ENCODE assay signal across 8 cellular contexts in genomic region chr9:26856413-26857032, GRCh38. TPM values are rescaled to one million over a fixed set of nuclear protein-coding genes. Genes with fewer than 3 reads are reported as not detected.
DNase-seq lines count a peak whose midpoint lies in the region; ATAC-seq and TF ChIP-seq lines count a peak whose summit lies in the region.

No MANE protein-coding gene starts in this region.

- no peak for TF ChIP-seq EP300 in stomach (IDR thresholded peaks at IDR 0.05)

- H3K36me3 Mint-ChIP-seq in activated CD8-positive, alpha-beta T cell treated with anti-CD3 and anti-CD28 coated beads, Interleukin-2, amount 10 ng/mL, durations not matched to agents 7 days and 5 days (ENCODE audit: low read depth): peaks cover 23% of the 10 kb centered on the region

- H3K36me3 ChIP-seq in stomach: peaks cover 4 to 92% (median 74%) of the 10 kb centered on the region in 4 donors

- no peak overlapping the region for H3K27ac Mint-ChIP-seq in activated CD8-positive, alpha-beta T cell treated with anti-CD3 and anti-CD28 coated beads, Interleukin-2, amount 10 ng/mL, durations not matched to agents 7 days and 5 days

- 92 to 97% (median 95%) methylated on average over 1 of the region's 1 CpG for WGBS in stomach, 5 donors

- DNase-seq in Caki2 (ENCODE audit: low read depth) (peak; percentile 16), NCI-H2107 treated with DMSO at 0.1 percent for 48 hours (lab: John Stamatoyannopoulos, UW; ENCODE audit: unreplicated experiment) (peak; percentile 58), kidney glomerular epithelial cell (lab: John Stamatoyannopoulos, UW) (peak; percentile 34), stomach (no peak)
- DNase-seq in activated CD8-positive, alpha-beta T cell treated with anti-CD3 and anti-CD28 coated beads, Interleukin-2, amount 10 ng/mL, durations not matched to agents 7 days and 5 days: peak; percentile 50

- no peak overlapping the region for H3K27ac ChIP-seq in stomach

- H3K9me3 ChIP-seq in stomach: no peaks in the 10 kb centered on the region

- peak in 1 of 7 experiments; percentile 20 for TF ChIP-seq CTCF in stomach (IDR thresholded peaks at IDR 0.05)

- POLR2A ChIA-PET in activated CD8-positive, alpha-beta T cell treated with anti-CD3 and anti-CD28 coated beads, Interleukin-2, amount 10 ng/mL, durations not matched to agents 7 days and 5 days (lab: Charles Lee): no interaction called here

- H3K27me3 ChIP-seq in stomach: no peaks in the 10 kb centered on the region

- H3K4me3 Mint-ChIP-seq in activated CD8-positive, alpha-beta T cell treated with anti-CD3 and anti-CD28 coated beads, Interleukin-2, amount 10 ng/mL, durations not matched to agents 7 days and 5 days: no peak overlapping the region

- CTCF ChIA-PET in activated CD8-positive, alpha-beta T cell treated with anti-CD3 and anti-CD28 coated beads, Interleukin-2, amount 10 ng/mL, durations not matched to agents 7 days and 5 days (lab: Charles Lee): interaction anchor here (1.0 to 1.3 kb wide), 5 partner anchors 19 to 148 kb away, joined by 3 read pairs; no protein-coding TSS in a partner anchor

- TF ChIP-seq POLR2A in stomach (IDR thresholded peaks at IDR 0.05): no peak

- intact Hi-C loops in stomach (cut with DNase I; ENCODE audit: low total_unique reads): no loop called here

- no peak overlapping the region for H3K4me3 ChIP-seq in stomach

- ATAC-seq in GM18867 (IDR thresholded peaks at IDR 0.05; ENCODE audit: unreplicated experiment) (peak; percentile 82), HG03135 (IDR thresholded peaks at IDR 0.05; ENCODE audit: unreplicated experiment) (peak; percentile 85), HG02840 (IDR thresholded peaks at IDR 0.05; ENCODE audit: low FRiP score, unreplicated experiment) (no peak)
- no peak for ATAC-seq in activated CD8-positive, alpha-beta T cell treated with anti-CD3 and anti-CD28 coated beads, Interleukin-2, amount 10 ng/mL, durations not matched to agents 7 days and 5 days

- in situ Hi-C loops in Caki2 (cut with HindIII; ENCODE audit: low pct_unique_long_range_greater_than_20kb, low sequenced_read_pairs): no loop called here

- no peaks in the 10 kb centered on the region for H3K27me3 Mint-ChIP-seq in activated CD8-positive, alpha-beta T cell treated with anti-CD3 and anti-CD28 coated beads, Interleukin-2, amount 10 ng/mL, durations not matched to agents 7 days and 5 days (ENCODE audit: low read depth)

- no peaks in the 10 kb centered on the region for H3K4me1 Mint-ChIP-seq in activated CD8-positive, alpha-beta T cell treated with anti-CD3 and anti-CD28 coated beads, Interleukin-2, amount 10 ng/mL, durations not matched to agents 7 days and 5 days (ENCODE audit: low read depth)

- H3K4me1 ChIP-seq in stomach: peaks cover 0 to 7% (median 0%) of the 10 kb centered on the region in 4 donors

- H3K9me3 Mint-ChIP-seq in activated CD8-positive, alpha-beta T cell treated with anti-CD3 and anti-CD28 coated beads, Interleukin-2, amount 10 ng/mL, durations not matched to agents 7 days and 5 days (ENCODE audit: insufficient read depth): no peaks in the 10 kb centered on the region

RNA-seq across cellular contexts. Expression of gene CAAP1, which starts 36.1 kb away (rescaled TPM):
- total RNA-seq in Caki2 (2014; rRNA removed; shearing (Covaris generic); ENCODE audit: low replicate concordance): 29.1 and 56.2 TPM in 2 replicates
- 10 to 100 TPM; 20.8 to 20.9 TPM for total RNA-seq in activated CD8-positive, alpha-beta T cell treated with anti-CD3 and anti-CD28 coated beads, Interleukin-2, amount 10 ng/mL, durations not matched to agents 7 days and 5 days
- total RNA-seq in stomach: 10 to 100 TPM; 15.1 to 58.9 (median 39.3) TPM
- polyA plus RNA-seq in stomach: 10 to 100 TPM in 1 of 3 donors, 1 to 10 TPM in 2; 8.7 to 12.4 (median 9.7) TPM

Comparison
In these comparisons a context has a peak if more than half of its experiments do, and no peak if none do; other contexts are left out.
1. ATAC-seq: peak in GM18867 (single experiment) and HG03135 (single experiment); none in activated CD8-positive, alpha-beta T cell treated with anti-CD3 and anti-CD28 coated beads, Interleukin-2, amount 10 ng/mL, durations not matched to agents 7 days and 5 days (single experiment) and HG02840 (single experiment).